In the genomic region with DNA sequence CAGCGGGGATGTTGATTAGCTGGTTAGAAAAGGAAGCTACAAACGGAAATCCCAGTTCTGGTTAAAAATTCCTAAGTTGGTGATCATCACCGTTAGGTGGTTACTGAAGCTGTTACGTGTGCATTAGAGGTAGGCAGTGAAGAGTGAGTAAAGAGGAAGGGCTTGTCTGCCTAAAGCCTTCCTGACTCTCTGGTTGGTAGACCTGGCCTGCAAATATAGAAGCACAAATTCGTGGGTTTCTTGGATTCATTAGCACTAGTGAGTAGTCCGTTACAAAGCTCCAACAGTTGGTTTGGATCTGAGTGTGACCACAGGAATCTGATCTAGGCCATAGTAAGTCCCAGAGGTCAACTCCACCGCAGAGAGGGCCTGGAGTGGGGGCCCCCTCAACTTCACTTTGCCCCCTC, we compare ENCODE assay signal across 14 cellular contexts.
A peak's percentile ranks its signal among the peaks of the same experiment; 100 is the strongest.
DNase-seq lines count a peak whose midpoint lies in the region; ATAC-seq and TF ChIP-seq lines count a peak whose summit lies in the region.
"Had no signal": no experiment of that assay in that cellular context is flagged by ENCODE, and none has a peak within 500 bp of the region (broad histone marks: within the 10 kb centered on the region; RNA-seq: fewer than 3 reads in every experiment).

No MANE protein-coding gene starts in this region.

- intact Hi-C loops in mammary epithelial cell (cut with micrococcal nuclease), result no loop called here
- intact Hi-C loops in CD8-positive, alpha-beta T cell (cut with DNase I, micrococcal nuclease), result no loop called here

- TF ChIP-seq CTCF in AG09309 (IDR thresholded peaks at IDR 0.05; ENCODE audit: control insufficient read depth, insufficient read depth, low read depth, low read length, missing control alignments), result no peak
- TF ChIP-seq CTCF in mammary epithelial cell (conservative IDR thresholded peaks at IDR 0.05 in 1 of 2, IDR thresholded peaks at IDR 0.05 in 1 of 2; ENCODE audit: extremely low read depth in 1 of 2, insufficient read depth in 1 of 2, low read depth in 1 of 2, low read length in 2 of 2), result no peak
- no peak for TF ChIP-seq CTCF in CD8-positive, alpha-beta T cell (IDR thresholded peaks at IDR 0.05)

- ATAC-seq in HG03108 (IDR thresholded peaks at IDR 0.05; ENCODE audit: unreplicated experiment), result no peak
- no peak for ATAC-seq in CD8-positive, alpha-beta T cell
- ATAC-seq: activated T-cell treated with anti-CD3 and anti-CD28 coated beads, Interleukin-2, amount 50 U/mL, for 72 hours; SK-N-SH treated with all-trans-retinoic acid at 6 μM for 48 hours had no signal

- H3K27ac Mint-ChIP-seq in CD8-positive, alpha-beta T cell, result no peak overlapping the region
- H3K27ac Mint-ChIP-seq: activated T-cell treated with anti-CD3 and anti-CD28 coated beads, Interleukin-2, amount 50 U/mL, for 72 hours had no signal

- H3K4me1 ChIP-seq in mammary epithelial cell (ENCODE audit: insufficient read depth, low read length), result peaks cover 12% of the 10 kb centered on the region
- H3K4me1 ChIP-seq in CD8-positive, alpha-beta T cell (ENCODE audit: insufficient read depth, low read length), result no peaks in the 10 kb centered on the region

- H3K27ac ChIP-seq in mammary epithelial cell (ENCODE audit: insufficient read depth, low read depth, low read length), result no peak overlapping the region
- H3K27ac ChIP-seq in CD8-positive, alpha-beta T cell (ENCODE audit: low read depth, low read length), result no peak overlapping the region

- dilution Hi-C loops in mammary epithelial cell (cut with HindIII; ENCODE audit: low sequenced_read_pairs), result no loop called here

- no peaks in the 10 kb centered on the region for H3K4me1 Mint-ChIP-seq in CD8-positive, alpha-beta T cell (ENCODE audit: low read depth)

- CTCF ChIA-PET in mammary epithelial cell (lab: Charles Lee; ENCODE audit: low non-redundant PET), result no interaction called here
- CTCF ChIA-PET in CD8-positive, alpha-beta T cell (lab: Charles Lee), result interaction anchor here (0.5 to 1.0 kb wide), 2 partner anchors 8 to 158 kb away, joined by 3 read pairs; no protein-coding TSS in a partner anchor

- DNase-seq in AG09309 (ENCODE audit: low read depth) (peak; percentile 74), HS-5 (ENCODE audit: low read depth) (peak; percentile 61), mammary epithelial cell (peak; percentile 11), kidney glomerular epithelial cell (lab: John Stamatoyannopoulos, UW) (peak; percentile 47), T1000 (lab: John Stamatoyannopoulos, UW) (no peak), DMS114 treated with DMSO at 0.1 percent for 48 hours (lab: John Stamatoyannopoulos, UW; ENCODE audit: unreplicated experiment) (no peak)
- DNase-seq in CD8-positive, alpha-beta T cell, result no peak
- DNase-seq: activated CD4-positive, alpha-beta T cell treated with anti-CD3 and anti-CD28 coated beads, Interleukin-2, amount 50 U/mL, for 4 hours; activated T-cell treated with anti-CD3 and anti-CD28 coated beads, Interleukin-2, amount 50 U/mL, for 72 hours; KBM-7; left colon; NCI-H345 had no signal

- H2AFZ ChIP-seq in mammary epithelial cell (ENCODE audit: low read depth, low read length), result peak overlapping the region; percentile 15

- 78% methylated on average over 7 of the region's 7 CpGs for WGBS in mammary epithelial cell (ENCODE audit: low coverage, missing lambda C conversion rate)

- no peaks in the 10 kb centered on the region for H3K36me3 Mint-ChIP-seq in CD8-positive, alpha-beta T cell

- in situ Hi-C loops in mammary epithelial cell (cut with MboI; ENCODE audit: low sequenced_read_pairs in 2 of 2), result no loop called here

- no peaks in the 10 kb centered on the region for H3K27me3 Mint-ChIP-seq in CD8-positive, alpha-beta T cell (ENCODE audit: low read depth)

- H3K36me3 ChIP-seq in mammary epithelial cell (ENCODE audit: insufficient read depth, low read length), result no peaks in the 10 kb centered on the region
- H3K36me3 ChIP-seq in CD8-positive, alpha-beta T cell (ENCODE audit: insufficient read depth, low read length), result no peaks in the 10 kb centered on the region

- no peaks in the 10 kb centered on the region for H3K9me3 ChIP-seq in mammary epithelial cell (replicated peaks; ENCODE audit: insufficient read depth, low read length)
- H3K9me3 ChIP-seq in CD8-positive, alpha-beta T cell (ENCODE audit: low read length), result no peaks in the 10 kb centered on the region

- H3K4me3 ChIP-seq in AG09309 (ENCODE audit: control insufficient read depth, low read depth, low read length) (no peak overlapping the region), mammary epithelial cell (replicated peaks in 1 of 3; ENCODE audit: insufficient read depth in 1 of 3, low read depth in 2 of 3, low read length in 3 of 3) (no peak overlapping the region)
- no peak overlapping the region for H3K4me3 ChIP-seq in CD8-positive, alpha-beta T cell (ENCODE audit: low read depth, low read length)

- no peaks in the 10 kb centered on the region for H4K20me1 ChIP-seq in mammary epithelial cell (ENCODE audit: insufficient read depth, low read length)

- no peaks in the 10 kb centered on the region for H3K27me3 ChIP-seq in mammary epithelial cell (ENCODE audit: insufficient read depth, low read length)
- no peaks in the 10 kb centered on the region for H3K27me3 ChIP-seq in CD8-positive, alpha-beta T cell (ENCODE audit: insufficient read depth, low read length)

- POLR2A ChIA-PET in CD8-positive, alpha-beta T cell (lab: Charles Lee), result no interaction called here

- H3K9ac ChIP-seq in mammary epithelial cell (ENCODE audit: insufficient read depth, low read length), result no peak overlapping the region

- no peaks in the 10 kb centered on the region for H3K9me3 Mint-ChIP-seq in CD8-positive, alpha-beta T cell

- BruUV-seq in mammary epithelial cell (replicated peaks; lab: Mats Ljungman, UMichigan), result no TSS peak

- no peak overlapping the region for H3K4me2 ChIP-seq in mammary epithelial cell (ENCODE audit: insufficient read depth, low read depth, low read length)

- H3K4me3 Mint-ChIP-seq in CD8-positive, alpha-beta T cell, result no peak overlapping the region
- H3K4me3 Mint-ChIP-seq: activated T-cell treated with anti-CD3 and anti-CD28 coated beads, Interleukin-2, amount 50 U/mL, for 72 hours had no signal

- H3K79me2 ChIP-seq in mammary epithelial cell (ENCODE audit: insufficient read depth, low read length), result no peaks in the 10 kb centered on the region

Comparison
In these comparisons a context has a peak if more than half of its experiments do, and no peak if none do; other contexts are left out.
1. DNase-seq: peak in AG09309 (single experiment), HS-5 (single experiment), mammary epithelial cell (single experiment) and kidney glomerular epithelial cell (single experiment); none in T1000 (single experiment), DMS114 treated with DMSO at 0.1 percent for 48 hours (single experiment) and CD8-positive, alpha-beta T cell (0 of 7).